In genomic region chr1:32427264-32427963, GRCh38 we compare ENCODE assay signal across 14 cellular contexts. TPM values are rescaled to one million over a fixed set of nuclear protein-coding genes. Genes with fewer than 3 reads are reported as not detected.
"Had no signal": no experiment of that assay in that cellular context is flagged by ENCODE, and none has a peak within 500 bp of the region (broad histone marks: within the 10 kb centered on the region; RNA-seq: fewer than 3 reads in every experiment).

No MANE protein-coding gene starts in this region.

- H3K4me3 Mint-ChIP-seq: naive thymus-derived CD4-positive, alpha-beta T cell had no signal

- H3K4me1 ChIP-seq: upper lobe of right lung had no signal

- H3K4me3 ChIP-seq: hepatocyte, lung had no signal

- FAIRE-seq: colon had no signal

- H3K27ac ChIP-seq: hepatocyte, upper lobe of right lung had no signal

- H3K36me3 Mint-ChIP-seq: activated naive CD4-positive, alpha-beta T cell treated with anti-CD3 and anti-CD28 coated beads, Interleukin-2, amount 50 U/mL, for 72 hours had no signal

- H3K27me3 ChIP-seq: hepatocyte had no signal

- H3K9me3 ChIP-seq: upper lobe of right lung had no signal

- H3K9me3 Mint-ChIP-seq: activated naive CD4-positive, alpha-beta T cell treated with anti-CD3 and anti-CD28 coated beads, Interleukin-2, amount 50 U/mL, for 72 hours; naive thymus-derived CD4-positive, alpha-beta T cell had no signal

- H3K36me3 ChIP-seq: upper lobe of right lung had no signal

- DNase-seq: activated CD4-positive, alpha-beta T cell treated with anti-CD3 and anti-CD28 coated beads, Interleukin-2, amount 50 U/mL, for 1 hour; activated CD4-positive, CD25-positive, alpha-beta regulatory T cell; effector CD4-positive, alpha-beta T cell; naive thymus-derived CD4-positive, alpha-beta T cell; stimulated activated CD4-positive, alpha-beta T cell treated with anti-CD3 and anti-CD28 coated beads, Interleukin-12 subunit alpha, Interleukin-12 subunit beta, amount 100 ng/mL, for 4 hours; stimulated activated CD4-positive, alpha-beta T cell treated with anti-CD3 and anti-CD28 coated beads, Interleukin-2, amount 100 ng/mL, for 48 hours; stimulated activated naive CD4-positive, alpha-beta T cell treated with Interleukin-2 at 50 U/mL for 16 hours; upper lobe of right lung had no signal

- H2AFZ ChIP-seq: hepatocyte had no signal

- H3K79me2 ChIP-seq: hepatocyte had no signal

- H3K4me2 ChIP-seq: hepatocyte had no signal

- ATAC-seq: activated naive CD4-positive, alpha-beta T cell treated with anti-CD3 and anti-CD28 coated beads, Interleukin-2, amount 50 U/mL, for 72 hours; naive thymus-derived CD4-positive, alpha-beta T cell had no signal

- H3K27ac Mint-ChIP-seq: activated naive CD4-positive, alpha-beta T cell treated with anti-CD3 and anti-CD28 coated beads, Interleukin-2, amount 50 U/mL, for 72 hours; naive thymus-derived CD4-positive, alpha-beta T cell had no signal

RNA-seq across cellular contexts. Expression of gene ZBTB8B, which starts 37.5 kb away (rescaled TPM):
- total RNA-seq: activated CD8-positive, alpha-beta memory T cell treated with anti-CD3 and anti-CD28 coated beads for 36 hours; activated naive CD4-positive, alpha-beta T cell treated with anti-CD3 and anti-CD28 coated beads, Interleukin-2, amount 50 U/mL, for 72 hours; T-helper 1 cell treated with Interleukin-12 subunit alpha and Interleukin-12 subunit beta and Interleukin-4 antibody, amounts not matched to agents 30 ng/mL and 1 ng/mL, for 36 hours; upper lobe of right lung had no signal
